29 cellular contexts compared by ENCODE assay signal in the genomic region with DNA sequence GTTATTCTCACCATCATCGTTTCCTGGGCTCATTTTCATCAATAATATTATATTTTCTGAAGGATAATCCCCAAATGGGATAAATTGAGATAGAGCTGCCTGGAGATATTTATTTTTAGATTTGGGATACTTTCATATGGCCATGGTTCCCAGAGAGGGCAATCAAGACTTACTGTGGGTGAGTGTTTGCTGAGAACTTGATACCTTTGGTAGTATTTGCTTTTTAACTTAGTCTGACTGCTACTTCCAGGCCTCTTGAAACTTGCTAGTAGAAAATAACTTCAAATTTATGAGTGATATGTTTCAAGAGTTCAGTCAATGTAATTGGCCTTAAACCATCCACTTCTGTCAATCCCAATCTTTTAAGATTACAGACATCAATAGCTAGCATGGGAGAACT.
"Had no signal": no experiment of that assay in that cellular context is flagged by ENCODE, and none has a peak within 500 bp of the region (broad histone marks: within the 10 kb centered on the region; RNA-seq: fewer than 3 reads in every experiment).

No MANE protein-coding gene starts in this region.

- H3K27ac ChIP-seq: adrenal gland, body of pancreas, esophagus squamous epithelium, gastroesophageal sphincter, heart right ventricle had no signal

- H3K4me1 ChIP-seq: adrenal gland, body of pancreas, esophagus squamous epithelium, gastroesophageal sphincter, heart right ventricle had no signal

- H3K4me3 ChIP-seq: adrenal gland, body of pancreas, esophagus squamous epithelium, gastroesophageal sphincter, heart right ventricle had no signal

- H3K9me3 ChIP-seq: adrenal gland, body of pancreas, esophagus squamous epithelium, gastroesophageal sphincter, heart right ventricle had no signal

- ATAC-seq: activated CD4-positive, alpha-beta T cell treated with anti-CD3 and anti-CD28 coated beads for 36 hours; activated CD8-positive, alpha-beta memory T cell treated with anti-CD3 and anti-CD28 coated beads, Interleukin-2, amount 10 ng/mL, durations not matched to agents 7 days and 5 days; activated CD8-positive, alpha-beta T cell treated with anti-CD3 and anti-CD28 coated beads, Interleukin-2, amount 10 ng/mL, durations not matched to agents 7 days and 5 days; activated naive CD8-positive, alpha-beta T cell treated with anti-CD3 and anti-CD28 coated beads, Interleukin-2, amount 50 U/mL, for 24 hours; body of pancreas; effector memory CD8-positive, alpha-beta T cell; gastroesophageal sphincter; heart right ventricle had no signal

- H3K36me3 ChIP-seq: adrenal gland, esophagus squamous epithelium, gastroesophageal sphincter, heart right ventricle had no signal

- H3K27me3 ChIP-seq: adrenal gland, body of pancreas, esophagus squamous epithelium, gastroesophageal sphincter, heart right ventricle had no signal

- DNase-seq: activated CD4-positive, alpha-beta memory T cell treated with anti-CD3 and anti-CD28 coated beads for 36 hours; activated CD4-positive, alpha-beta T cell treated with anti-CD3 and anti-CD28 coated beads for 36 hours; activated CD4-positive, alpha-beta T cell treated with anti-CD3 and anti-CD28 coated beads, Interleukin-2, amount 10 ng/mL, durations not matched to agents 24 days and 14 days; activated CD4-positive, CD25-positive, alpha-beta regulatory T cell; activated CD4-positive, CD25-positive, alpha-beta regulatory T cell treated with anti-CD3 and anti-CD28 coated beads, Interleukin-2, amount 50 U/mL, for 72 hours; activated CD8-positive, alpha-beta memory T cell treated with anti-CD3 and anti-CD28 coated beads, Interleukin-2, amount 10 ng/mL, durations not matched to agents 7 days and 5 days; activated CD8-positive, alpha-beta memory T cell treated with anti-CD3 and anti-CD28 coated beads, Interleukin-2, amount 50 U/mL, for 4 hours; activated CD8-positive, alpha-beta T cell treated with anti-CD3 and anti-CD28 coated beads, Interleukin-2, amount 10 ng/mL, durations not matched to agents 7 days and 5 days; activated effector memory CD4-positive, alpha-beta T cell treated with anti-CD3 and anti-CD28 coated beads, Interleukin-2, amount 50 U/mL, for 16 hours; activated naive CD4-positive, alpha-beta T cell treated with anti-CD3 and anti-CD28 coated beads for 36 hours; activated naive CD8-positive, alpha-beta T cell treated with anti-CD3 and anti-CD28 coated beads for 36 hours; activated naive CD8-positive, alpha-beta T cell treated with anti-CD3 and anti-CD28 coated beads, Interleukin-2, amount 50 U/mL, for 24 hours; activated T-cell treated with anti-CD3 and anti-CD28 coated beads, Interleukin-2, amount 50 U/mL, for 1 hour; activated T-cell treated with anti-CD3 and anti-CD28 coated beads, Interleukin-2, amount 50 U/mL, for 48 hours; adrenal gland; amygdala; aorta; body of pancreas; caudate nucleus; cortex of kidney; dermis blood vessel endothelial cell; effector CD4-positive, alpha-beta T cell; effector memory CD8-positive, alpha-beta T cell; erythroblast; esophagus squamous epithelium; foreskin melanocyte; heart right ventricle; T-helper 2 cell had no signal
